Comparison of ENCODE assay signal across 8 cellular contexts in genomic region chr10:62268399-62269076, GRCh38. TPM values are rescaled to one million over a fixed set of nuclear protein-coding genes. Genes with fewer than 3 reads are reported as not detected.
DNase-seq lines count a peak whose midpoint lies in the region; ATAC-seq lines count a peak whose summit lies in the region.

Gene RTKN2, minus strand, starts transcription at chr10:62268844. Its CDS starts 234 bp downstream, at chr10:62268610.

- peak within 1 kb of the TSS; percentile 81 for H3K4me3 ChIP-seq in SJCRH30

- no peaks in the 10 kb centered on the region for H3K9me3 ChIP-seq in SJCRH30 (replicated peaks)

- H3K27me3 ChIP-seq in SJCRH30 = no peaks in the 10 kb centered on the region

- H3K27ac ChIP-seq in SJCRH30 = peak within 1 kb of the TSS; percentile 76

- CTCF ChIA-PET in activated naive CD4-positive, alpha-beta T cell treated with anti-CD3 and anti-CD28 coated beads, Interleukin-2, amount 10 ng/mL, durations not matched to agents 7 days and 5 days (lab: Charles Lee) = interaction anchor here (0.8 kb wide), 1 partner anchor 25 kb away, joined by 3 read pairs; no protein-coding TSS in a partner anchor

- H3K4me3 Mint-ChIP-seq in activated naive CD4-positive, alpha-beta T cell treated with anti-CD3 and anti-CD28 coated beads, Interleukin-2, amount 10 ng/mL, durations not matched to agents 7 days and 5 days = peak within 1 kb of the TSS; percentile 82

- H3K27me3 Mint-ChIP-seq in activated naive CD4-positive, alpha-beta T cell treated with anti-CD3 and anti-CD28 coated beads, Interleukin-2, amount 10 ng/mL, durations not matched to agents 7 days and 5 days = peaks cover 31% of the 10 kb centered on the region

- H3K9me3 Mint-ChIP-seq in activated naive CD4-positive, alpha-beta T cell treated with anti-CD3 and anti-CD28 coated beads, Interleukin-2, amount 10 ng/mL, durations not matched to agents 7 days and 5 days = no peaks in the 10 kb centered on the region

- DNase-seq in DMS 273 (lab: John Stamatoyannopoulos, UW; ENCODE audit: unreplicated experiment) (peak; percentile 91), Kasumi-1 (lab: John Stamatoyannopoulos, UW) (peak; percentile 90 to 93), SJCRH30 (peak; percentile 90), globus pallidus (ENCODE audit: low spot score) (peak; percentile 61), nucleus accumbens (lab: John Stamatoyannopoulos, UW) (peak in 54 of 56 donors; percentile 5 to 81 (median 48)), superior temporal gyrus (ENCODE audit: extremely low spot score) (peak; percentile 73)
- peak; percentile 87 for DNase-seq in activated naive CD4-positive, alpha-beta T cell treated with anti-CD3 and anti-CD28 coated beads, Interleukin-2, amount 10 ng/mL, durations not matched to agents 7 days and 5 days

- no peaks in the 10 kb centered on the region for H3K36me3 Mint-ChIP-seq in activated naive CD4-positive, alpha-beta T cell treated with anti-CD3 and anti-CD28 coated beads, Interleukin-2, amount 10 ng/mL, durations not matched to agents 7 days and 5 days

- no peaks in the 10 kb centered on the region; the same call in 1 of the 2 replicates for H3K36me3 ChIP-seq in SJCRH30

- peak within 1 kb of the TSS; percentile 57 for H3K27ac Mint-ChIP-seq in activated naive CD4-positive, alpha-beta T cell treated with anti-CD3 and anti-CD28 coated beads, Interleukin-2, amount 10 ng/mL, durations not matched to agents 7 days and 5 days

- H3K4me1 ChIP-seq in SJCRH30 = peaks cover 13% of the 10 kb centered on the region

- H3K4me1 Mint-ChIP-seq in activated naive CD4-positive, alpha-beta T cell treated with anti-CD3 and anti-CD28 coated beads, Interleukin-2, amount 10 ng/mL, durations not matched to agents 7 days and 5 days = peaks cover 42% of the 10 kb centered on the region

- ATAC-seq in GM21717 (IDR thresholded peaks at IDR 0.05; ENCODE audit: unreplicated experiment) = peak; percentile 80

RNA-seq across cellular contexts. Expression of gene RTKN2, which starts in this region (rescaled TPM):
- total RNA-seq in SJCRH30 (2014; rRNA removed; shearing (Covaris generic)) = 11.7 and 13.3 TPM in 2 replicates

Comparison
In these comparisons a context has a peak if more than half of its experiments do, and no peak if none do; other contexts are left out.
1. Peak in every context shown above with its lines: DNase-seq, ATAC-seq, H3K4me3 ChIP-seq and H3K27ac ChIP-seq.